ENCODE assay signal across 8 cellular contexts in genomic region chr9:35675732-35676392, GRCh38. TPM values are rescaled to one million over a fixed set of nuclear protein-coding genes. Genes with fewer than 3 reads are reported as not detected.
DNase-seq lines count a peak whose midpoint lies in the region; ATAC-seq and TF ChIP-seq lines count a peak whose summit lies in the region.

No MANE protein-coding gene starts in this region.

- no peak overlapping the region for H3K9ac ChIP-seq in rectal smooth muscle tissue (ENCODE audit: low read length)

- H3K36me3 ChIP-seq in rectal smooth muscle tissue (ENCODE audit: control insufficient read depth, insufficient read depth, low read length) = no peaks in the 10 kb centered on the region

- no peaks in the 10 kb centered on the region for H3K27me3 ChIP-seq in rectal smooth muscle tissue (ENCODE audit: control insufficient read depth, insufficient read depth, low read length)

- peaks cover 2% of the 10 kb centered on the region for H3K4me1 ChIP-seq in rectal smooth muscle tissue (ENCODE audit: control insufficient read depth, insufficient read depth, low read length)

- ATAC-seq in GM18868 (IDR thresholded peaks at IDR 0.05; ENCODE audit: unreplicated experiment) (peak; percentile 62), left cardiac atrium (peak; percentile 52 to 77), GM18505 (IDR thresholded peaks at IDR 0.05; ENCODE audit: unreplicated experiment) (no peak), HG02938 (IDR thresholded peaks at IDR 0.05; ENCODE audit: unreplicated experiment) (no peak)

- H3K27ac ChIP-seq in rectal smooth muscle tissue (ENCODE audit: low read depth, low read length) = no peak overlapping the region

- DNase-seq in activated T-cell treated with anti-CD3 and anti-CD28 coated beads, Interleukin-2, amount 50 U/mL, for 48 hours = peak; percentile 60 to 65
- DNase-seq in left cardiac atrium = peak; percentile 58
- no peak for DNase-seq in KG1 (lab: John Stamatoyannopoulos, UW)
- no peak for DNase-seq in NCI-H524 (lab: John Stamatoyannopoulos, UW)

- intact Hi-C loops in left cardiac atrium (cut with DNase I) = no loop called here

- no peak for TF ChIP-seq POLR2A in GM18505 (IDR thresholded peaks at IDR 0.05; ENCODE audit: borderline replicate concordance, extremely low read depth, insufficient read depth, insufficient read length)

- H3K4me3 ChIP-seq in rectal smooth muscle tissue (ENCODE audit: low read length) = peak overlapping the region; percentile 66

RNA-seq across cellular contexts. Expression of gene CA9, which starts 2.1 kb away (rescaled TPM):
- total RNA-seq in left cardiac atrium = 1 to 10 TPM; 1.6 to 2.8 TPM

RNA-seq across cellular contexts. Expression of gene ARHGEF39, which starts 10.9 kb away (rescaled TPM):
- total RNA-seq in left cardiac atrium = under 1 TPM; 0.18 to 0.84 TPM

RNA-seq across cellular contexts. Expression of gene TPM2, which starts 13.9 kb away (rescaled TPM):
- 100 to 1,000 TPM; 523 to 604 TPM for total RNA-seq in left cardiac atrium

RNA-seq across cellular contexts. Expression of gene CCDC107, which starts 17.8 kb away (rescaled TPM):
- total RNA-seq in left cardiac atrium = 10 to 100 TPM; 52.3 to 70.9 TPM

RNA-seq across cellular contexts. Expression of gene RMRP, which starts 18.0 kb away (rescaled TPM):
- total RNA-seq in left cardiac atrium = over 10,000 TPM; 14,118 to 22,490 TPM

Comparison
In these comparisons a context has a peak if more than half of its experiments do, and no peak if none do; other contexts are left out.
1. ATAC-seq: peak in GM18868 (single experiment) and left cardiac atrium (2 of 2); none in GM18505 (single experiment) and HG02938 (single experiment).
2. DNase-seq: peak in activated T-cell treated with anti-CD3 and anti-CD28 coated beads, Interleukin-2, amount 50 U/mL, for 48 hours (2 of 2) and left cardiac atrium (single experiment); none in KG1 (single experiment) and NCI-H524 (0 of 2).